ENCODE assay signal across 16 cellular contexts in the genomic region with DNA sequence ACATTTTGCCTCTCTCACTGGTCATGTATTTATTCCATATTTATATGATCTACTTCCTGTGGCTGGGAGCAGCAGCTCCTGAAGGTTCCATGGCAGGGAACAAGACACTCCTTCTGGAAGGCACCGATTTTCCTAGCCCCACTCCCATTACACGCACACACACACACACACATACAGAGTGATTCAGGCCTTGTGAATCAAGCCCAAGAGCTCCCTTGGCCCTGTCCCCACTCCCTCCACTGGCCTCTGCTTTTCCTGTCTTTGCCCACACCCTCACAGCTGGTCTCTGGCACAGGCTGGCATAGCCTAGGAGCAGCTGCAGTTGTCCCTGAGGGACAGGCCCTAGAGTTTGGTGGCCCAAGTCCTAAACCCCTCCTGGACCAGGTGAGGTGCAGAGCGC.
DNase-seq lines count a peak whose midpoint lies in the region; ATAC-seq and TF ChIP-seq lines count a peak whose summit lies in the region.
"Had no signal": no experiment of that assay in that cellular context is flagged by ENCODE, and none has a peak within 500 bp of the region (broad histone marks: within the 10 kb centered on the region; RNA-seq: fewer than 3 reads in every experiment).

No MANE protein-coding gene starts in this region.

- no peak overlapping the region for H3K23ac ChIP-seq in mesenchymal stem cell (ENCODE audit: low read length in 2 of 2)

- H3K27me3 Mint-ChIP-seq in CD4-positive, alpha-beta T cell = peaks cover 28% of the 10 kb centered on the region
- H3K27me3 Mint-ChIP-seq: activated CD4-positive, alpha-beta memory T cell treated with anti-CD3 and anti-CD28 coated beads, Interleukin-2, amount 10 ng/mL, durations not matched to agents 7 days and 5 days had no signal

- DNase-seq in Ammon's horn (ENCODE audit: low spot score) (peak; percentile 39), HT1080 (ENCODE audit: low read depth) (peak; percentile 5), SW480 (ENCODE audit: low spot score) (peak; percentile 23), mesenchymal stem cell (peak; percentile 3), NOMO-1 treated with DMSO at 0.1 percent for 48 hours (lab: John Stamatoyannopoulos, UW; ENCODE audit: unreplicated experiment) (no peak)
- no peak for DNase-seq in CD4-positive, alpha-beta T cell
- DNase-seq: activated CD4-positive, alpha-beta memory T cell treated with anti-CD3 and anti-CD28 coated beads, Interleukin-2, amount 10 ng/mL, durations not matched to agents 7 days and 5 days; activated T-cell treated with anti-CD3 and anti-CD28 coated beads, Interleukin-2, amount 50 U/mL, for 24 hours; KG1; NCI-H510A treated with DMSO at 0.1 percent for 48 hours; tibial artery had no signal

- H3K14ac ChIP-seq in mesenchymal stem cell (ENCODE audit: low read length in 2 of 2) = no peak overlapping the region

- no peaks in the 10 kb centered on the region for H3K4me1 Mint-ChIP-seq in CD4-positive, alpha-beta T cell (ENCODE audit: low read depth)
- H3K4me1 Mint-ChIP-seq: activated CD4-positive, alpha-beta memory T cell treated with anti-CD3 and anti-CD28 coated beads, Interleukin-2, amount 10 ng/mL, durations not matched to agents 7 days and 5 days; stimulated activated effector memory CD8-positive, alpha-beta T cell treated with anti-CD3 and anti-CD28 coated beads, Interleukin-12 subunit alpha, Interleukin-12 subunit beta, amount 100 ng/mL, for 72 hours had no signal

- CTCF ChIA-PET in CD4-positive, alpha-beta T cell (lab: Charles Lee) = no interaction called here

- ATAC-seq in CD4-positive, alpha-beta T cell (ENCODE audit: poor library complexity) = no peak
- ATAC-seq in GM21528 (IDR thresholded peaks at IDR 0.05; ENCODE audit: low FRiP score, unreplicated experiment) = no peak
- ATAC-seq in GM19467 (IDR thresholded peaks at IDR 0.05; ENCODE audit: unreplicated experiment) = no peak
- ATAC-seq: activated naive CD4-positive, alpha-beta T cell treated with anti-CD3 and anti-CD28 coated beads, Interleukin-2, amount 50 U/mL, for 72 hours; stimulated activated effector memory CD8-positive, alpha-beta T cell treated with anti-CD3 and anti-CD28 coated beads, Interleukin-12 subunit alpha, Interleukin-12 subunit beta, amount 100 ng/mL, for 72 hours had no signal

- WGBS in mesenchymal stem cell = 96% methylated on average over 2 of the region's 3 CpGs

- H2BK120ac ChIP-seq in mesenchymal stem cell (ENCODE audit: low read depth, low read length) = no peak overlapping the region

- H3K4ac ChIP-seq in mesenchymal stem cell (ENCODE audit: low read depth in 1 of 2, low read length in 2 of 2) = no peak overlapping the region

- H3K4me2 ChIP-seq in mesenchymal stem cell (ENCODE audit: low read length, poor library complexity, severe bottlenecking) = no peak overlapping the region

- POLR2A ChIA-PET in CD4-positive, alpha-beta T cell (lab: Charles Lee) = no interaction called here

- H3K27ac ChIP-seq in mesenchymal stem cell (ENCODE audit: low read length, poor library complexity, severe bottlenecking) = no peak overlapping the region
- no peak overlapping the region for H3K27ac ChIP-seq in CD4-positive, alpha-beta T cell (ENCODE audit: low read depth, low read length)
- H3K27ac ChIP-seq: right atrium auricular region, tibial artery had no signal

- no peaks in the 10 kb centered on the region for H3K36me3 Mint-ChIP-seq in CD4-positive, alpha-beta T cell (ENCODE audit: low read depth)
- H3K36me3 Mint-ChIP-seq: activated naive CD4-positive, alpha-beta T cell treated with anti-CD3 and anti-CD28 coated beads, Interleukin-2, amount 50 U/mL, for 72 hours; stimulated activated effector memory CD8-positive, alpha-beta T cell treated with anti-CD3 and anti-CD28 coated beads, Interleukin-12 subunit alpha, Interleukin-12 subunit beta, amount 100 ng/mL, for 72 hours had no signal

- intact Hi-C loops in CD4-positive, alpha-beta T cell (cut with DNase I, micrococcal nuclease) = no loop called here

- H3K9me3 ChIP-seq in mesenchymal stem cell (ENCODE audit: control insufficient read depth, low read length) = no peaks in the 10 kb centered on the region
- no peaks in the 10 kb centered on the region for H3K9me3 ChIP-seq in CD4-positive, alpha-beta T cell (ENCODE audit: control insufficient read depth, low read length)
- H3K9me3 ChIP-seq: right atrium auricular region, tibial artery had no signal

- no peak overlapping the region for H3K18ac ChIP-seq in mesenchymal stem cell (ENCODE audit: low read depth in 1 of 2, low read length in 2 of 2)

- no peak overlapping the region for H3K27ac Mint-ChIP-seq in CD4-positive, alpha-beta T cell
- H3K27ac Mint-ChIP-seq: activated CD4-positive, alpha-beta memory T cell treated with anti-CD3 and anti-CD28 coated beads, Interleukin-2, amount 10 ng/mL, durations not matched to agents 7 days and 5 days; activated naive CD4-positive, alpha-beta T cell treated with anti-CD3 and anti-CD28 coated beads, Interleukin-2, amount 50 U/mL, for 72 hours; activated T-cell treated with anti-CD3 and anti-CD28 coated beads, Interleukin-2, amount 50 U/mL, for 24 hours; stimulated activated effector memory CD8-positive, alpha-beta T cell treated with anti-CD3 and anti-CD28 coated beads, Interleukin-12 subunit alpha, Interleukin-12 subunit beta, amount 100 ng/mL, for 72 hours had no signal

- H3K4me1 ChIP-seq in mesenchymal stem cell (ENCODE audit: control insufficient read depth, insufficient read depth, low read depth, low read length) = peaks cover 2% of the 10 kb centered on the region
- H3K4me1 ChIP-seq: right atrium auricular region, tibial artery had no signal

- H2BK15ac ChIP-seq in mesenchymal stem cell (ENCODE audit: low read depth, poor library complexity, severe bottlenecking) = no peak overlapping the region

- H3K4me3 Mint-ChIP-seq in CD4-positive, alpha-beta T cell = no peak overlapping the region
- H3K4me3 Mint-ChIP-seq: activated CD4-positive, alpha-beta memory T cell treated with anti-CD3 and anti-CD28 coated beads, Interleukin-2, amount 10 ng/mL, durations not matched to agents 7 days and 5 days; activated T-cell treated with anti-CD3 and anti-CD28 coated beads, Interleukin-2, amount 50 U/mL, for 24 hours; stimulated activated effector memory CD8-positive, alpha-beta T cell treated with anti-CD3 and anti-CD28 coated beads, Interleukin-12 subunit alpha, Interleukin-12 subunit beta, amount 100 ng/mL, for 72 hours had no signal

- H2AK5ac ChIP-seq in mesenchymal stem cell (ENCODE audit: low read length, severe bottlenecking) = no peak overlapping the region

- H3K9ac ChIP-seq in mesenchymal stem cell (ENCODE audit: low read length) = no peak overlapping the region

- H4K91ac ChIP-seq in mesenchymal stem cell (ENCODE audit: low read length) = no peak overlapping the region

- H3K9me3 Mint-ChIP-seq in CD4-positive, alpha-beta T cell = no peaks in the 10 kb centered on the region
- H3K9me3 Mint-ChIP-seq: activated CD4-positive, alpha-beta memory T cell treated with anti-CD3 and anti-CD28 coated beads, Interleukin-2, amount 10 ng/mL, durations not matched to agents 7 days and 5 days; activated naive CD4-positive, alpha-beta T cell treated with anti-CD3 and anti-CD28 coated beads, Interleukin-2, amount 50 U/mL, for 72 hours; activated T-cell treated with anti-CD3 and anti-CD28 coated beads, Interleukin-2, amount 50 U/mL, for 24 hours had no signal

- H3K36me3 ChIP-seq in mesenchymal stem cell (ENCODE audit: control insufficient read depth in 1 of 2, insufficient read depth in 2 of 2, low read depth in 1 of 2, low read length in 2 of 2) = peaks cover 0 to 13% of the 10 kb centered on the region in 2 experiments
- H3K36me3 ChIP-seq: right atrium auricular region, tibial artery had no signal

- no peak overlapping the region for H2BK12ac ChIP-seq in mesenchymal stem cell (ENCODE audit: low read length in 2 of 2)

- no peak overlapping the region for H2BK5ac ChIP-seq in mesenchymal stem cell (ENCODE audit: low read depth, low read length, poor library complexity, severe bottlenecking)

- no peak for TF ChIP-seq CTCF in CD4-positive, alpha-beta T cell (IDR thresholded peaks at IDR 0.05)

- no peak overlapping the region for H4K8ac ChIP-seq in mesenchymal stem cell (ENCODE audit: low read length)

- H3K4me3 ChIP-seq in mesenchymal stem cell (ENCODE audit: insufficient read depth in 1 of 2, low read depth in 1 of 2, low read length in 2 of 2) = no peak overlapping the region
- H3K4me3 ChIP-seq: right atrium auricular region, tibial artery had no signal

- H3K27me3 ChIP-seq in mesenchymal stem cell (ENCODE audit: control insufficient read depth in 1 of 2, insufficient read depth in 1 of 2, low read length in 2 of 2) = no peaks in the 10 kb centered on the region
- H3K27me3 ChIP-seq in CD4-positive, alpha-beta T cell (ENCODE audit: control insufficient read depth, insufficient read depth, low read length) = no peaks in the 10 kb centered on the region
- H3K27me3 ChIP-seq: right atrium auricular region, tibial artery had no signal

- no peak overlapping the region for H2AFZ ChIP-seq in mesenchymal stem cell (ENCODE audit: low read depth, low read length)

- H3K79me1 ChIP-seq in mesenchymal stem cell (replicated peaks; ENCODE audit: low read length, poor library complexity, severe bottlenecking) = no peaks in the 10 kb centered on the region

Comparison
In these comparisons a context has a peak if more than half of its experiments do, and no peak if none do; other contexts are left out.
1. DNase-seq: peak in Ammon's horn (single experiment), HT1080 (single experiment), SW480 (single experiment) and mesenchymal stem cell (single experiment); none in CD4-positive, alpha-beta T cell (0 of 10) and NOMO-1 treated with DMSO at 0.1 percent for 48 hours (single experiment).